In genomic region chr5:67214713-67215591, GRCh38 we compare ENCODE assay signal across 9 cellular contexts. TPM values are rescaled to one million over a fixed set of nuclear protein-coding genes. Genes with fewer than 3 reads are reported as not detected.
A peak's percentile ranks its signal among the peaks of the same experiment; 100 is the strongest.
DNase-seq lines count a peak whose midpoint lies in the region; ATAC-seq and TF ChIP-seq lines count a peak whose summit lies in the region.
"Had no signal": no experiment of that assay in that cellular context is flagged by ENCODE, and none has a peak within 500 bp of the region (broad histone marks: within the 10 kb centered on the region; RNA-seq: fewer than 3 reads in every experiment).

No MANE protein-coding gene starts in this region.

- H3K4me3 Mint-ChIP-seq in T-helper 17 cell, result peak overlapping the region; percentile 84

- DNase-seq in T-helper 17 cell, result no peak
- no peak for DNase-seq in left cardiac atrium
- no peak for DNase-seq in sciatic nerve (ENCODE audit: low spot score)
- DNase-seq in G401 (ENCODE audit: low spot score), result no peak

- intact Hi-C loops in left cardiac atrium (cut with DNase I), result no loop called here
- intact Hi-C loops in sciatic nerve (cut with DNase I), result no loop called here

- in situ Hi-C loops in G401 (cut with HindIII; ENCODE audit: low sequenced_read_pairs), result no loop called here

- H3K9me3 ChIP-seq in T-helper 17 cell (ENCODE audit: control insufficient read depth, low read length, poor library complexity, severe bottlenecking), result no peaks in the 10 kb centered on the region

- H3K27ac Mint-ChIP-seq in T-helper 17 cell, result peak overlapping the region; percentile 98

- 0 out of 2 replicates have a peak, but pooled peaks have one; percentile 2 for TF ChIP-seq CTCF in GM12874 (IDR thresholded peaks at IDR 0.05; ENCODE audit: insufficient read depth, low read depth, low read length)

- H3K4me1 Mint-ChIP-seq in T-helper 17 cell, result peaks cover 47% of the 10 kb centered on the region

- H3K36me3 Mint-ChIP-seq in T-helper 17 cell (ENCODE audit: low read depth), result peaks cover 3% of the 10 kb centered on the region

- no peaks in the 10 kb centered on the region for H3K27me3 Mint-ChIP-seq in T-helper 17 cell

- ATAC-seq in T-helper 17 cell, result no peak
- peak; percentile 7 to 10 for ATAC-seq in left cardiac atrium
- peak; percentile 57 for ATAC-seq in sciatic nerve
- no peak for ATAC-seq in HG03460 (IDR thresholded peaks at IDR 0.05; ENCODE audit: unreplicated experiment)
- ATAC-seq in HG02798 (IDR thresholded peaks at IDR 0.05; ENCODE audit: poor library complexity, unreplicated experiment), result no peak
- no peak for ATAC-seq in GM21381 (IDR thresholded peaks at IDR 0.05; ENCODE audit: unreplicated experiment)

RNA-seq across cellular contexts. Expression of gene CD180, which starts 18.4 kb away (rescaled TPM):
- 1 to 10 TPM in 1 of 2 donors, under 1 TPM in 1; 0.05 to 1.3 TPM for total RNA-seq in T-helper 17 cell
- 1 to 10 TPM in 1 of 2 donors, under 1 TPM in 1; 0.68 to 1.6 TPM for total RNA-seq in left cardiac atrium
- 2.0 TPM for total RNA-seq in sciatic nerve
- not detected in 2 replicates for total RNA-seq in G401 (2014; rRNA removed; shearing (Covaris generic))
- total RNA-seq: H4 had no signal

Comparison
In these comparisons a context has a peak if more than half of its experiments do, and no peak if none do; other contexts are left out.
1. ATAC-seq: peak in left cardiac atrium (2 of 2) and sciatic nerve (single experiment); none in T-helper 17 cell (single experiment), HG03460 (single experiment), HG02798 (single experiment) and GM21381 (single experiment).